Comparison of ENCODE assay signal across 8 cellular contexts in the genomic region with DNA sequence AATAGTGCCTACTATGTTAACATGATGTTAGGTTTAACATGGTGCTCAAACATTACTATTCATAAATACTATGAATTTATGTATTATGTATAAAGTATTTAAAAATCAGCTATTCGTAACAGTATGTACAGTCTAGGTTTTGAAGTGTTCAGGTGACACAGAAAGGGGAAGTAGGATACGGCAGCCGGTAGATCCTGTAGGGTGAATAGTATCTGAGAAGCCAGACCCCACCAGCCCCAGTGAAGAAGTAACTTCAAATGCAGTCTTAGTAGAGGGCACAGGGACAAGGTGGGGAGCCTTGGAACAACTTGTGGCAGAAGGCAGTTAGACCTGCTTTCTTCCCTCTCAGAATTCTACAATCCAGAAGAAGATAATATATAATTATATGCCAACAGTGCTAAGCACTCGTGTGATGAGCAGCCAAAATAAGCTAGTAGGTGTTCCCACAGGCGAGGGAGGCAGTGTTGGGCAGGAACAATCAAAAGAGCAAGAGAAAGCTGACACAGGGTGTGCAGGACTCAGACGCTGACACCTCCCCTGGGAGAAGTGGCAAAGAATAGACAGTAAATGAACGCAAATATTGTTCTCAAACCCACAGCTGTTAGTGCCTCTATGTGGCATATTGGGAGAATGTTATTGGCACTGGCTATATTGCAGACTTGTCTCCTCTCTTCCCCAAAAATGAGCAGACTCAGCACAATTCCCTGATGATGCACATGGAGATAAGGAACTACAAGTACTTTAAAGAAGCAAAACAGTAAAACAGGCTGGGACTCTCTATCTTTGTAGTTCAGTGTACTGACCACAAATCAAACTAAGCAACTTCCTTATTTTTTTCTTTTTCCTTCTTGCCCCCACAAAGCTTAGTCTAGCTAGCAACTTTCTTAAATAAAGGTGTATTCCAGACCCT. TPM values are rescaled to one million over a fixed set of nuclear protein-coding genes. Genes with fewer than 3 reads are reported as not detected.
DNase-seq lines count a peak whose midpoint lies in the region; ATAC-seq and TF ChIP-seq lines count a peak whose summit lies in the region.

No MANE protein-coding gene starts in this region.

- no TSS peak for BruUV-seq in OCI-LY7 (replicated peaks; lab: Mats Ljungman, UMichigan)

- intact Hi-C loops in OCI-LY7 (cut with micrococcal nuclease; ENCODE audit: unreplicated experiment), result loop anchor here (10.0 kb wide), 1 partner anchor 1221 kb away; a partner anchor contains a TSS
- intact Hi-C loops in esophagus muscularis mucosa (cut with DNase I), result loop anchor here (2.0 kb wide), 1 partner anchor 35 kb away; no protein-coding TSS in a partner anchor

- H3K9me2 ChIP-seq in OCI-LY7 (ENCODE audit: insufficient read depth, low read length) (no peaks in the 10 kb centered on the region), hepatocyte (replicated peaks; ENCODE audit: insufficient read depth) (no peaks in the 10 kb centered on the region)

- TF ChIP-seq EP300 in esophagus muscularis mucosa (IDR thresholded peaks at IDR 0.05), result no peak

- H4K20me1 ChIP-seq in OCI-LY7 (ENCODE audit: insufficient read depth, low read length), result peaks cover 39% of the 10 kb centered on the region
- H4K20me1 ChIP-seq in hepatocyte (ENCODE audit: insufficient read depth, poor library complexity, severe bottlenecking), result no peaks in the 10 kb centered on the region

- H3K4me2 ChIP-seq in OCI-LY7 (ENCODE audit: low read length), result peak overlapping the region; percentile 97
- H3K4me2 ChIP-seq in hepatocyte, result no peak overlapping the region

- H3K9me3 ChIP-seq in OCI-LY7 (ENCODE audit: low read length), result no peaks in the 10 kb centered on the region
- no peaks in the 10 kb centered on the region for H3K9me3 ChIP-seq in hepatocyte (ENCODE audit: low read depth)
- no peaks in the 10 kb centered on the region for H3K9me3 ChIP-seq in esophagus muscularis mucosa

- CTCF ChIA-PET in OCI-LY7 (lab: Charles Lee; ENCODE audit: unreplicated experiment), result no interaction called here

- peaks cover 75% of the 10 kb centered on the region for H3K36me3 ChIP-seq in OCI-LY7 (ENCODE audit: insufficient read depth, low read length)
- H3K36me3 ChIP-seq in hepatocyte (replicated peaks; ENCODE audit: insufficient read depth, low read depth), result no peaks in the 10 kb centered on the region
- no peaks in the 10 kb centered on the region for H3K36me3 ChIP-seq in esophagus muscularis mucosa

- H3K79me2 ChIP-seq in OCI-LY7 (ENCODE audit: insufficient read depth, low read depth, low read length) (peaks cover 85% of the 10 kb centered on the region), hepatocyte (peaks cover 69% of the 10 kb centered on the region)

- no peak for TF ChIP-seq CTCF in GM10266 (IDR thresholded peaks at IDR 0.05; ENCODE audit: control insufficient read depth, insufficient read depth, low read depth, missing control alignments)
- TF ChIP-seq CTCF in OCI-LY7 (conservative IDR thresholded peaks at IDR 0.05; ENCODE audit: low read length), result peak; percentile 45; the same call in 1 of the 2 replicates
- no peak for TF ChIP-seq CTCF in hepatocyte (IDR thresholded peaks at IDR 0.05; ENCODE audit: poor library complexity)
- no peak for TF ChIP-seq CTCF in esophagus muscularis mucosa (IDR thresholded peaks at IDR 0.05)

- H3K4me3 ChIP-seq in OCI-LY7 (ENCODE audit: low read depth, low read length, poor library complexity, severe bottlenecking) (peak overlapping the region; percentile 99), hepatocyte (no peak overlapping the region), esophagus muscularis mucosa (no peak overlapping the region)

- POLR2A ChIA-PET in OCI-LY7 (lab: Charles Lee), result interaction anchor here (1.2 kb wide), 1 partner anchor 36 kb away, joined by 3 read pairs; a partner anchor contains a TSS

- peak; percentile 22 for DNase-seq in GM10266 (ENCODE audit: extremely low spot score)
- DNase-seq in OCI-LY7 (ENCODE audit: low spot score), result peak; percentile 81
- DNase-seq in hepatocyte (ENCODE audit: low spot score), result no peak
- DNase-seq in esophagus muscularis mucosa (ENCODE audit: extremely low spot score), result no peak
- no peak for DNase-seq in AG20443 (ENCODE audit: low spot score)
- DNase-seq in T-helper 9 cell, result no peak

- 85% methylated on average over 7 of the region's 7 CpGs for WGBS in hepatocyte (ENCODE audit: low lambda C conversion rate, missing lambda C conversion rate)
- WGBS in esophagus muscularis mucosa, result 61% methylated on average over 7 of the region's 7 CpGs

- peak; percentile 29 for ATAC-seq in HG02678 (IDR thresholded peaks at IDR 0.05; ENCODE audit: unreplicated experiment)
- ATAC-seq in HG02973 (IDR thresholded peaks at IDR 0.05; ENCODE audit: unreplicated experiment), result no peak

- no peak overlapping the region for H2AFZ ChIP-seq in OCI-LY7 (ENCODE audit: low read length)
- peak overlapping the region; percentile 8 for H2AFZ ChIP-seq in hepatocyte

- H3K4me1 ChIP-seq in OCI-LY7 (ENCODE audit: insufficient read depth, low read length, poor library complexity, severe bottlenecking), result peaks cover 56% of the 10 kb centered on the region
- H3K4me1 ChIP-seq in hepatocyte (ENCODE audit: insufficient read depth), result peaks cover 9% of the 10 kb centered on the region
- H3K4me1 ChIP-seq in esophagus muscularis mucosa, result peaks cover 5 to 14% (median 8%) of the 10 kb centered on the region in 4 donors

- no peaks in the 10 kb centered on the region for H3K27me3 ChIP-seq in hepatocyte
- H3K27me3 ChIP-seq in esophagus muscularis mucosa, result no peaks in the 10 kb centered on the region

- H3K27ac ChIP-seq in OCI-LY7 (ENCODE audit: low read depth, low read length, poor library complexity, severe bottlenecking) (peak overlapping the region; percentile 88), hepatocyte (no peak overlapping the region), esophagus muscularis mucosa (replicated peaks in 1 of 4) (no peak overlapping the region)

- TF ChIP-seq POLR2A in esophagus muscularis mucosa (IDR thresholded peaks at IDR 0.05; ENCODE audit: low read depth), result no peak

RNA-seq across cellular contexts. Expression of a gene that starts 4.6 kb away (rescaled TPM):
- 33.3 and 35.1 TPM in 2 replicates for total RNA-seq in OCI-LY7 (2014; rRNA removed; shearing (Covaris generic))
- total RNA-seq in OCI-LY7 (2022) (24.6 and 31.6 TPM in 2 replicates), hepatocyte (3.3 and 3.6 TPM in 2 replicates), esophagus muscularis mucosa (1 to 10 TPM; 2.0 to 3.4 (median 2.6) TPM)
- 0.98 and 2.2 TPM in 2 replicates for polyA plus RNA-seq in hepatocyte

RNA-seq across cellular contexts. Expression of a gene that starts 30.1 kb away (rescaled TPM):
- total RNA-seq in OCI-LY7 (2014; rRNA removed; shearing (Covaris generic)), result 0.44 and 1.4 TPM in 2 replicates
- 1.3 and 1.4 TPM in 2 replicates for total RNA-seq in OCI-LY7 (2022)
- total RNA-seq in hepatocyte, result 77.7 and 89.7 TPM in 2 replicates
- 68.0 and 87.5 TPM in 2 replicates for polyA plus RNA-seq in hepatocyte
- 10 to 100 TPM; 20.5 to 29.5 (median 21.8) TPM for total RNA-seq in esophagus muscularis mucosa

RNA-seq across cellular contexts. Expression of a gene that starts 36.4 kb away (rescaled TPM):
- total RNA-seq in OCI-LY7 (2014; rRNA removed; shearing (Covaris generic)), result 6.0 and 7.1 TPM in 2 replicates
- total RNA-seq in OCI-LY7 (2022), result 11.0 and 11.5 TPM in 2 replicates
- 12.9 and 13.1 TPM in 2 replicates for total RNA-seq in hepatocyte
- polyA plus RNA-seq in hepatocyte, result 18.0 and 24.8 TPM in 2 replicates
- total RNA-seq in esophagus muscularis mucosa, result 10 to 100 TPM; 38.4 to 97.2 (median 54.2) TPM

Comparison
In these comparisons a context has a peak if more than half of its experiments do, and no peak if none do; other contexts are left out.
1. DNase-seq: peak in GM10266 (single experiment) and OCI-LY7 (single experiment); none in hepatocyte (single experiment), esophagus muscularis mucosa (single experiment), AG20443 (single experiment) and T-helper 9 cell (single experiment).
2. RNA of a gene that starts 30.1 kb away (total RNA-seq): 77.7 to 89.7 TPM in hepatocyte and 20.5 to 29.5 TPM in esophagus muscularis mucosa; 0.44 to 1.4 TPM in OCI-LY7; every median in the first group is over 4 times any median in the second.